20 cellular contexts compared by ENCODE assay signal in the genomic region with DNA sequence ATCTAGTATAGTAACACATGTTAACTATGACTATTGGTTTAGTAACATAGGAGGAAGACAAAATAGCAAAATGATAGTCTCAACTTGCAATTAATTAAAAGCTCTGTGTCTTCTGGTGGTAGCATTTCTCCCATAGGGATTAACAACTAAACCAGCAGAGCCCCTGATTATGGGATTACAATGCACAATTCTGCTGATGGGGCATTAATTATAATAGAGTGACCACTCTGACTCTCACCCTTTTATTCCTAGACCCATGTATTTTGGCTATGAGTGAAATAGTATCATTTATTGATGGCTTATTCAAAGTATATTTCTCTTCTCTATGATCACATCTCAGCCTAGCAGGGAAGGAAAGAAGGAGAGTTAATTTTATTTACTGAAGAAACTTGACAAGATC.
"Had no signal": no experiment of that assay in that cellular context is flagged by ENCODE, and none has a peak within 500 bp of the region (broad histone marks: within the 10 kb centered on the region; RNA-seq: fewer than 3 reads in every experiment).

No MANE protein-coding gene starts in this region.

- H3K27ac ChIP-seq: HL-60, KMS-11, SJSA1, SK-N-MC had no signal

- DNase-seq: Kasumi-1, MM.1S, NCI-H1092 treated with DMSO at 0.1 percent for 48 hours, NCI-H1436, NCI-H187 treated with DMSO at 0.1 percent for 48 hours, NCI-H2029 treated with DMSO at 0.1 percent for 48 hours, NCI-H2171 treated with DMSO at 0.1 percent for 48 hours, NCI-H345, NCI-H446 treated with DMSO at 0.1 percent for 48 hours, NCI-H510A treated with DMSO at 0.1 percent for 48 hours, NCI-H526, Right ventricle myocardium superior, RPMI8226, SIG-M5 had no signal

- H3K36me3 ChIP-seq: SJSA1 had no signal

- H3K9ac ChIP-seq: KMS-11 had no signal

- H3K4me3 ChIP-seq: SJSA1 had no signal

- H3K4me1 ChIP-seq: SJSA1 had no signal

- H3K4me2 ChIP-seq: KMS-11 had no signal

- H3K9me3 ChIP-seq: SJSA1 had no signal

- FAIRE-seq: HTR-8/SVneo, RCC 7860 had no signal
